ENCODE assay signal across 8 cellular contexts in genomic region chr12:14961466-14962155, GRCh38. TPM values are rescaled to one million over a fixed set of nuclear protein-coding genes. Genes with fewer than 3 reads are reported as not detected.
A peak's percentile ranks its signal among the peaks of the same experiment; 100 is the strongest.
DNase-seq lines count a peak whose midpoint lies in the region; ATAC-seq, FAIRE-seq and TF ChIP-seq lines count a peak whose summit lies in the region.

ARHGDIB (minus strand) TSS chr12:14961601; CDS start chr12:14950712, 10,889 bp downstream.

- H3K4me1 Mint-ChIP-seq in HFFc6 (ENCODE audit: low read depth): peaks cover 14% of the 10 kb centered on the region

- H3F3A ChIP-seq in smooth muscle cell (ENCODE audit: low read depth): no peaks in the 10 kb centered on the region

- peak within 1 kb of the TSS; percentile 12; the same call in 1 of the 2 replicates for H3K4me3 Mint-ChIP-seq in HFFc6

- H3K4me2 ChIP-seq in smooth muscle cell: peak within 1 kb of the TSS; percentile 64

- H3K27ac ChIP-seq in gastroesophageal sphincter (peak within 1 kb of the TSS; percentile 43 to 77 (median 70)), smooth muscle cell (ENCODE audit: low read depth) (peak within 1 kb of the TSS; percentile 47)

- 34 to 51% methylated on average over 13 to 14 of the region's 14 CpGs for WGBS in gastroesophageal sphincter (ENCODE audit: low coverage in 1 of 2), 2 donors
- 74% methylated on average over 14 of the region's 14 CpGs for WGBS in smooth muscle cell (ENCODE audit: low lambda C conversion rate)

- TF ChIP-seq POLR2A in gastroesophageal sphincter (IDR thresholded peaks at IDR 0.05): peak in 1 of 2 donors; percentile 50

- no peaks in the 10 kb centered on the region for H4K20me1 ChIP-seq in smooth muscle cell (ENCODE audit: low read depth)

- no peaks in the 10 kb centered on the region for H3K36me3 Mint-ChIP-seq in HFFc6 (ENCODE audit: low read depth)

- no peak within 1 kb of the TSS for H3K9ac ChIP-seq in smooth muscle cell (ENCODE audit: low read depth)

- peaks cover 2% of the 10 kb centered on the region for H3K27me3 Mint-ChIP-seq in HFFc6 (ENCODE audit: insufficient read depth)

- TF ChIP-seq EP300 in gastroesophageal sphincter (IDR thresholded peaks at IDR 0.05): no peak

- FAIRE-seq in D721Med (lab: Jason Lieb, UNC): no peak

- H3K27me3 ChIP-seq in gastroesophageal sphincter (no peaks in the 10 kb centered on the region), smooth muscle cell (ENCODE audit: low read depth) (no peaks in the 10 kb centered on the region)

- peak; percentile 92 for DNase-seq in GM12864 (ENCODE audit: low read depth)
- no peak for DNase-seq in HFFc6
- peak; percentile 41 for DNase-seq in NCI-H226
- peak; percentile 76 for DNase-seq in activated T-cell treated with anti-CD3 and anti-CD28 coated beads, Interleukin-2, amount 50 U/mL, for 1 hour
- DNase-seq in smooth muscle cell (lab: John Stamatoyannopoulos, UW; ENCODE audit: unreplicated experiment): no peak
- DNase-seq in D721Med (ENCODE audit: insufficient read length, low spot score): no peak
- no peak for DNase-seq in DMS153 (lab: John Stamatoyannopoulos, UW)

- peaks cover 0 to 24% (median 3%) of the 10 kb centered on the region in 3 donors for H3K4me1 ChIP-seq in gastroesophageal sphincter
- peaks cover 3% of the 10 kb centered on the region for H3K4me1 ChIP-seq in smooth muscle cell (ENCODE audit: low read depth)

- peak within 1 kb of the TSS; percentile 61 for H2AFZ ChIP-seq in smooth muscle cell (ENCODE audit: low read depth)

- ATAC-seq in gastroesophageal sphincter: peak; percentile 34

- H3K79me2 ChIP-seq in smooth muscle cell (ENCODE audit: low read depth): no peaks in the 10 kb centered on the region

- H3K9me3 ChIP-seq in gastroesophageal sphincter (no peaks in the 10 kb centered on the region), smooth muscle cell (replicated peaks; ENCODE audit: low read depth) (no peaks in the 10 kb centered on the region)

- TF ChIP-seq CTCF in GM12864 (IDR thresholded peaks at IDR 0.05; ENCODE audit: low read depth, low read length, missing control alignments) (no peak), HFFc6 (IDR thresholded peaks at IDR 0.05) (no peak), gastroesophageal sphincter (IDR thresholded peaks at IDR 0.05) (no peak), smooth muscle cell (IDR thresholded peaks at IDR 0.05; ENCODE audit: borderline replicate concordance, insufficient read depth, poor library complexity, severe bottlenecking) (no peak), D721Med (IDR thresholded peaks at IDR 0.05; ENCODE audit: insufficient read depth, missing control alignments) (no peak)

- peak within 1 kb of the TSS; percentile 0; the same call in 1 of the 2 replicates for H3K27ac Mint-ChIP-seq in HFFc6

- no peaks in the 10 kb centered on the region for H3K9me3 Mint-ChIP-seq in HFFc6

- H3K4me3 ChIP-seq in GM12864 (ENCODE audit: low read depth, low read length): peak within 1 kb of the TSS; percentile 73
- peak within 1 kb of the TSS; percentile 31 to 42 for H3K4me3 ChIP-seq in gastroesophageal sphincter
- H3K4me3 ChIP-seq in smooth muscle cell: no peak within 1 kb of the TSS

- H3K36me3 ChIP-seq in gastroesophageal sphincter (no peaks in the 10 kb centered on the region), smooth muscle cell (ENCODE audit: low read depth) (no peaks in the 10 kb centered on the region)

RNA-seq across cellular contexts. Expression of gene ARHGDIB, which starts in this region (rescaled TPM):
- total RNA-seq in HFFc6 (2021; fragmentation: NEBNext Ultra II Directional; extraction: Animal tissue kit (Norgen Biotek cat#: 25700)): 1 to 10 TPM in 4 of 6 experiments, under 1 TPM in 2; 0.76 to 4.8 (median 3.0) TPM
- total RNA-seq in gastroesophageal sphincter (100 to 1,000 TPM in 1 of 4 donors, 10 to 100 TPM in 3; 22.4 to 108 (median 74.2) TPM), smooth muscle cell (31.5 and 36.4 TPM in 2 replicates)
- polyA plus RNA-seq in smooth muscle cell: 35.8 and 39.2 TPM in 2 replicates

Comparison
In these comparisons a context has a peak if more than half of its experiments do, and no peak if none do; other contexts are left out.
1. DNase-seq: peak in GM12864 (single experiment), NCI-H226 (single experiment) and activated T-cell treated with anti-CD3 and anti-CD28 coated beads, Interleukin-2, amount 50 U/mL, for 1 hour (single experiment); none in HFFc6 (single experiment), smooth muscle cell (single experiment), D721Med (single experiment) and DMS153 (single experiment).